Comparison of ENCODE assay signal across 2 cellular contexts in the genomic region with DNA sequence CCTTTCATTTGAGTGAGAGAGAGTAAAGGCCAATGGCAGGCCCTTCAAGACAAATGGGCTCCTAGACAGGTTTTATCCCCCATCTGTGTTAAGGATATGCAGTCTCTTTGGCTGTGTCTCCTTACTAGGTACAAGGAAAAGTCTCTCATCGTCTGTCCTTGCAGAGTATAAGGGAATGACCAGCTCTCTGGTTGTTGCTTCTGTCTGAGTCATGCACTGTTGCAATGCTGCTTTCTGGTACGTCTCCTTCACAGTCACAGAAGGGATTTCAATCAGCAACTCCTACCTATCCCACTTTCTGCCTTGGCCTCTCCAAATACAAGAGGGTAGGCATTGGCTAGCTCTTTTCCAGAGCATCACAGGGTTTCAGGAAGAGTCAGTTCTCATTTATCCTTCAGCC.
TF ChIP-seq lines count a peak whose summit lies in the region.

No MANE protein-coding gene starts in this region.

TF ChIP-seq in IMR-90, 13 proteins besides CTCF, POLR2A, EP300 and RAD21:
- TF ChIP-seq CEBPB (IDR thresholded peaks at IDR 0.05; ENCODE audit: low read depth, low read length) (peak; percentile 96), USF2 (IDR thresholded peaks at IDR 0.05; ENCODE audit: low read depth, low read length) (no peak), FOS (IDR thresholded peaks at IDR 0.05; ENCODE audit: low read depth, low read length) (peak; percentile 73; the same call in 1 of the 2 replicates), NFE2L2 (IDR thresholded peaks at IDR 0.05; ENCODE audit: low read depth, low read length) (no peak), MAZ (IDR thresholded peaks at IDR 0.05; ENCODE audit: borderline replicate concordance, low read depth, low read length) (no peak), MXI1 (IDR thresholded peaks at IDR 0.05; ENCODE audit: borderline replicate concordance, low read depth, low read length) (no peak)

TF ChIP-seq in HEK293T, 16 proteins besides CTCF, POLR2A, EP300 and RAD21 (continued from another document):
- no peak for TF ChIP-seq FOXA1 (IDR thresholded peaks at IDR 0.05)
- TF ChIP-seq LEF1 (IDR thresholded peaks at IDR 0.05; ENCODE audit: borderline replicate concordance), result no peak
- no peak for TF ChIP-seq HDGF (IDR thresholded peaks at IDR 0.05; ENCODE audit: borderline replicate concordance)
- no peak for TF ChIP-seq SUZ12 (IDR thresholded peaks at IDR 0.05)
- TF ChIP-seq TARDBP (IDR thresholded peaks at IDR 0.05), result no peak
- TF ChIP-seq CTBP1 (IDR thresholded peaks at IDR 0.05; ENCODE audit: borderline replicate concordance), result no peak
- TF ChIP-seq ELF4 (IDR thresholded peaks at IDR 0.05), result no peak
- no peak for TF ChIP-seq ZNF384 (IDR thresholded peaks at IDR 0.05)
- TF ChIP-seq BHLHE40 (IDR thresholded peaks at IDR 0.05; ENCODE audit: borderline replicate concordance), result no peak
- TF ChIP-seq SP1 (IDR thresholded peaks at IDR 0.05), result no peak
- no peak for TF ChIP-seq FOXM1 (IDR thresholded peaks at IDR 0.05; ENCODE audit: borderline replicate concordance)
- no peak for TF ChIP-seq FOXK2 (IDR thresholded peaks at IDR 0.05)
- no peak for TF ChIP-seq PKNOX1 (IDR thresholded peaks at IDR 0.05)
- TF ChIP-seq L3MBTL2 (conservative IDR thresholded peaks at IDR 0.05), result no peak
- no peak for TF ChIP-seq NFRKB (IDR thresholded peaks at IDR 0.05)
